ENCODE assay signal across 15 cellular contexts in genomic region chrX:72545990-72546389, GRCh38. TPM values are rescaled to one million over a fixed set of nuclear protein-coding genes. Genes with fewer than 3 reads are reported as not detected.
A peak's percentile ranks its signal among the peaks of the same experiment; 100 is the strongest.
DNase-seq lines count a peak whose midpoint lies in the region; TF ChIP-seq lines count a peak whose summit lies in the region.
"Had no signal": no experiment of that assay in that cellular context is flagged by ENCODE, and none has a peak within 500 bp of the region (broad histone marks: within the 10 kb centered on the region; RNA-seq: fewer than 3 reads in every experiment).

No MANE protein-coding gene starts in this region.

- H3K9me3 ChIP-seq in WERI-Rb-1 (ENCODE audit: severe bottlenecking), result no peaks in the 10 kb centered on the region
- H3K9me3 ChIP-seq: adrenal gland, testis had no signal

- no peaks in the 10 kb centered on the region for H3K27me3 ChIP-seq in WERI-Rb-1 (ENCODE audit: insufficient read depth, low read depth, severe bottlenecking)
- H3K27me3 ChIP-seq: testis had no signal

- TF ChIP-seq CTCF in WERI-Rb-1 (IDR thresholded peaks at IDR 0.05; ENCODE audit: low read depth, low read length) (0 out of 2 replicates have a peak, but pooled peaks have one; percentile 22), RWPE1 (conservative IDR thresholded peaks at IDR 0.05; ENCODE audit: low read depth) (no peak)

- POLR2A ChIA-PET in RWPE1 (lab: Yijun Ruan, JAX; ENCODE audit: low non-redundant PET), result no interaction called here

- no peak overlapping the region for H3K4me3 ChIP-seq in WERI-Rb-1 (ENCODE audit: low read depth, low read length)
- H3K4me3 ChIP-seq: adrenal gland, GM23248, testis had no signal

- DNase-seq in COLO829 (ENCODE audit: low spot score) (peak; percentile 4), HT-29 (ENCODE audit: low spot score) (peak; percentile 66), WERI-Rb-1 (no peak), iris pigment epithelial cell (ENCODE audit: low read depth) (peak; percentile 26), head of caudate nucleus (no peak), RWPE1 (ENCODE audit: low spot score) (no peak), NCI-H446 treated with DMSO at 0.1 percent for 48 hours (lab: John Stamatoyannopoulos, UW) (no peak), NCI-H774 (lab: John Stamatoyannopoulos, UW) (no peak)
- DNase-seq: activated T-cell treated with anti-CD3 and anti-CD28 coated beads, Interleukin-2, amount 50 U/mL, for 48 hours; adrenal gland; CD8-positive, alpha-beta memory T cell; GM23248; NCI-H1048; NCI-H526 treated with DMSO at 0.1 percent for 48 hours; testis had no signal

- H3K27ac ChIP-seq in WERI-Rb-1 (no peak overlapping the region), RWPE1 (no peak overlapping the region)
- H3K27ac ChIP-seq: adrenal gland, GM23248, testis had no signal

- no peaks in the 10 kb centered on the region for H3K36me3 ChIP-seq in WERI-Rb-1
- H3K36me3 ChIP-seq: adrenal gland had no signal

- CTCF ChIA-PET in RWPE1 (lab: Yijun Ruan, JAX), result no interaction called here

- intact Hi-C loops in head of caudate nucleus (cut with DNase I), result no loop called here

RNA-seq across cellular contexts. Expression of gene HDAC8, which starts 26.7 kb away (rescaled TPM):
- total RNA-seq in HT-29 (2014; rRNA removed; shearing (Covaris generic)), result 19.7 and 20.8 TPM in 2 replicates

Comparison
In these comparisons a context has a peak if more than half of its experiments do, and no peak if none do; other contexts are left out.
1. DNase-seq: peak in COLO829 (single experiment), HT-29 (single experiment) and iris pigment epithelial cell (single experiment); none in WERI-Rb-1 (single experiment), head of caudate nucleus (0 of 42), RWPE1 (single experiment), NCI-H446 treated with DMSO at 0.1 percent for 48 hours (single experiment) and NCI-H774 (single experiment).